Comparison of ENCODE assay signal across 13 cellular contexts in the genomic region with DNA sequence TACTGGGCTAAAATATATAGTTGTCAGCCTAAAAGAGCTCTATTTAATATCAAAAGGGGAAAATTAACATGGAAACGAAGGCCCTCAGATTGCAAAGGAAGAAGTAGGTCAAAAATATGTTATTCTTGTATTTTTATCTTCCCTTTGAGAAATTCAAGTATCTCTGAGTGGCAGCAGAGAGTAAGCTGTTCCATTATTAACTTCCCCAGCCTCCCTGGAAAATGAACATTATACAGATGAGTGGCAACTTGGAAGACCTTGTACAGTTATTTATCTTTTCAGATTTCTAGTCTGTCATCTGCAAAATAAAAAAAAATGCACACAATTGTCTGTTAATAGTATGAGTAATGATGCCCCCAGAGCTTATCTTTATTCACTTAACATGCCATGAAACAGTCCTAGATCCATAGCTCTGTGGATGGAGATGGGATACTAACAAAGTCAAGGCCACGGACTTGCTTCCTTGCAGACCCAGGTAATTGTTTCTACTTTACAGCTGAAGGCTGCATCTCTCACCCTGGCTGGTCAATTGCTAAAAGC.
A peak's percentile ranks its signal among the peaks of the same experiment; 100 is the strongest.
DNase-seq lines count a peak whose midpoint lies in the region; ATAC-seq and TF ChIP-seq lines count a peak whose summit lies in the region.
"Had no signal": no experiment of that assay in that cellular context is flagged by ENCODE, and none has a peak within 500 bp of the region (broad histone marks: within the 10 kb centered on the region; RNA-seq: fewer than 3 reads in every experiment).

No MANE protein-coding gene starts in this region.

- H3K4me1 ChIP-seq in heart right ventricle: peaks cover 0 to 13% (median 10%) of the 10 kb centered on the region in 9 donors
- peaks cover 0 to 39% of the 10 kb centered on the region in 2 donors for H3K4me1 ChIP-seq in right atrium auricular region
- no peaks in the 10 kb centered on the region for H3K4me1 ChIP-seq in right cardiac atrium (ENCODE audit: control insufficient read depth, insufficient read depth, low read length)
- no peaks in the 10 kb centered on the region for H3K4me1 ChIP-seq in Peyer's patch

- no peaks in the 10 kb centered on the region for H3K36me3 ChIP-seq in heart right ventricle
- H3K36me3 ChIP-seq in right atrium auricular region: no peaks in the 10 kb centered on the region
- no peaks in the 10 kb centered on the region for H3K36me3 ChIP-seq in Peyer's patch

- DNase-seq in heart right ventricle (no peak), right atrium auricular region (ENCODE audit: low spot score) (no peak), SK-N-DZ (ENCODE audit: low spot score) (peak; percentile 11), right cardiac atrium (no peak), Peyer's patch (no peak), glutamatergic neuron (no peak), NCI-H128 (lab: John Stamatoyannopoulos, UW; ENCODE audit: unreplicated experiment) (no peak)
- DNase-seq: CD8-positive, alpha-beta T cell; COR-L47; DMS153; GM23248 had no signal

- peak overlapping the region in 7 of 10 donors; percentile 14 to 57 (median 51) for H3K27ac ChIP-seq in heart right ventricle
- H3K27ac ChIP-seq in right atrium auricular region: peak overlapping the region in 1 of 2 donors; percentile 79
- peak overlapping the region; percentile 12 for H3K27ac ChIP-seq in right cardiac atrium (ENCODE audit: low read length)
- no peak overlapping the region for H3K27ac ChIP-seq in Peyer's patch
- H3K27ac ChIP-seq: GM23248 had no signal

- no peaks in the 10 kb centered on the region for H3K27me3 Mint-ChIP-seq in glutamatergic neuron (ENCODE audit: unreplicated experiment)

- WGBS in heart right ventricle, 2 donors: 33 to 50% methylated on average over 2 of the region's 2 CpGs
- 42% methylated on average over 2 of the region's 2 CpGs for WGBS in right cardiac atrium

- peak in 1 of 9 donors; percentile 18 for TF ChIP-seq CTCF in heart right ventricle (IDR thresholded peaks at IDR 0.05)
- no peak for TF ChIP-seq CTCF in right atrium auricular region (IDR thresholded peaks at IDR 0.05)
- TF ChIP-seq CTCF in Peyer's patch (IDR thresholded peaks at IDR 0.05): no peak
- TF ChIP-seq CTCF in glutamatergic neuron (IDR thresholded peaks at IDR 0.05; ENCODE audit: partially characterized antibody, unreplicated experiment): no peak

- H3K9me3 ChIP-seq in heart right ventricle: peaks cover 0 to 18% (median 4%) of the 10 kb centered on the region in 11 donors
- H3K9me3 ChIP-seq in right atrium auricular region: peaks cover 0 to 12% of the 10 kb centered on the region in 2 donors
- no peaks in the 10 kb centered on the region for H3K9me3 ChIP-seq in right cardiac atrium (ENCODE audit: control insufficient read depth, low read length)
- H3K9me3 ChIP-seq in Peyer's patch: no peaks in the 10 kb centered on the region

- no peak for TF ChIP-seq POLR2A in Peyer's patch (IDR thresholded peaks at IDR 0.05)

- H3K4me3 ChIP-seq in heart right ventricle (no peak overlapping the region), right atrium auricular region (no peak overlapping the region), right cardiac atrium (ENCODE audit: low read length) (no peak overlapping the region), Peyer's patch (no peak overlapping the region)
- H3K4me3 ChIP-seq: GM23248 had no signal

- intact Hi-C loops in heart right ventricle (cut with DNase I): loop anchor here in 2 of 10 donors (5.0 kb wide), 2 partner anchors 38 to 82 kb away; no protein-coding TSS in a partner anchor
- intact Hi-C loops in right cardiac atrium (cut with DNase I): no loop called here

- no peak overlapping the region for H3K27ac Mint-ChIP-seq in glutamatergic neuron (ENCODE audit: unreplicated experiment)
- H3K27ac Mint-ChIP-seq: CD8-positive, alpha-beta T cell had no signal

- H3K36me3 Mint-ChIP-seq in glutamatergic neuron (ENCODE audit: unreplicated experiment): no peaks in the 10 kb centered on the region
- H3K36me3 Mint-ChIP-seq: CD14-positive monocyte; CD8-positive, alpha-beta T cell had no signal

- H3K4me1 Mint-ChIP-seq in glutamatergic neuron (ENCODE audit: low read depth, unreplicated experiment): no peaks in the 10 kb centered on the region

- ATAC-seq in heart right ventricle (peak in 3 of 8 donors; percentile 37 to 58 (median 55)), right cardiac atrium (no peak)
- ATAC-seq: CD8-positive, alpha-beta T cell; HCT116 had no signal

- no peak overlapping the region for H3K4me3 Mint-ChIP-seq in glutamatergic neuron (ENCODE audit: unreplicated experiment)
- H3K4me3 Mint-ChIP-seq: CD14-positive monocyte; CD8-positive, alpha-beta T cell had no signal

- H3K27me3 ChIP-seq in heart right ventricle (no peaks in the 10 kb centered on the region), right atrium auricular region (no peaks in the 10 kb centered on the region), right cardiac atrium (ENCODE audit: control insufficient read depth, insufficient read depth) (no peaks in the 10 kb centered on the region), Peyer's patch (no peaks in the 10 kb centered on the region)

- H3K9me3 Mint-ChIP-seq in glutamatergic neuron (ENCODE audit: unreplicated experiment): peaks cover 3% of the 10 kb centered on the region

Comparison
In these comparisons a context has a peak if more than half of its experiments do, and no peak if none do; other contexts are left out.
1. H3K27ac ChIP-seq: peak in heart right ventricle (7 of 10) and right cardiac atrium (single experiment); none in Peyer's patch (0 of 4).